Comparison of ENCODE assay signal across 8 cellular contexts in genomic region chr14:24187538-24187915, GRCh38. TPM values are rescaled to one million over a fixed set of nuclear protein-coding genes. Genes with fewer than 3 reads are reported as not detected.
DNase-seq lines count a peak whose midpoint lies in the region; ATAC-seq, FAIRE-seq and TF ChIP-seq lines count a peak whose summit lies in the region.

No MANE protein-coding gene starts in this region.

- CTCF ChIA-PET in A549 (lab: Yijun Ruan, JAX): interaction anchor here (1.1 to 2.1 kb wide), 5 partner anchors 27 to 79 kb away, joined by 3 to 12 read pairs (median 5); partner anchors contain the start of genes EMC9, IRF9 and MDP1

- ATAC-seq in A549: no peak
- no peak for ATAC-seq in HG03045 (IDR thresholded peaks at IDR 0.05; ENCODE audit: unreplicated experiment)
- ATAC-seq in HG02642 (IDR thresholded peaks at IDR 0.05; ENCODE audit: poor library complexity, unreplicated experiment): no peak
- ATAC-seq in GM19351 (IDR thresholded peaks at IDR 0.05; ENCODE audit: unreplicated experiment): no peak

- DNase-seq in A549 (ENCODE audit: low read depth in 1 of 2, low spot score in 1 of 2) (no peak), HFF-Myc (ENCODE audit: extremely low read depth, low read depth) (no peak), astrocyte of the spinal cord (ENCODE audit: low read depth, low spot score) (no peak), AML-193 (lab: John Stamatoyannopoulos, UW) (no peak)

- H3K27ac ChIP-seq in A549 (peak overlapping the region in 1 of 2 experiments; percentile 98; a peak in 4 of 6 replicates), mesodermal cell (ENCODE audit: low read depth, low read length, severe bottlenecking) (no peak overlapping the region)

- no peak for TF ChIP-seq EP300 in A549 (IDR thresholded peaks at IDR 0.05)

- TF ChIP-seq CTCF in A549 (IDR thresholded peaks at IDR 0.05) (no peak), HFF-Myc (IDR thresholded peaks at IDR 0.05; ENCODE audit: low read depth, low read length, missing control alignments) (no peak), astrocyte of the spinal cord (IDR thresholded peaks at IDR 0.05; ENCODE audit: low read depth, low read length) (no peak)

- H3K4me2 ChIP-seq in A549: peak overlapping the region; percentile 88

- 53% methylated on average over 2 of the region's 2 CpGs for WGBS in A549 (ENCODE audit: missing lambda C conversion rate)
- WGBS in mesodermal cell (ENCODE audit: insufficient coverage in 2 of 2), 2 experiments: 83% methylated on average over 1 of the region's 2 CpGs; no CpG with 5 or more reads in 1 of the 2 experiments

- H3K9me3 ChIP-seq in A549: no peaks in the 10 kb centered on the region
- no peaks in the 10 kb centered on the region for H3K9me3 ChIP-seq in mesodermal cell (ENCODE audit: control insufficient read depth, low read length)

- H3K36me3 ChIP-seq in mesodermal cell (ENCODE audit: control insufficient read depth, insufficient read depth, low read length): peaks cover 69% of the 10 kb centered on the region

- in situ Hi-C loops in astrocyte of the spinal cord (cut with HindIII; ENCODE audit: low sequenced_read_pairs): no loop called here

- no peak for TF ChIP-seq POLR2A in A549 (IDR thresholded peaks at IDR 0.05; ENCODE audit: low read length)

- POLR2A ChIA-PET in A549 (lab: Yijun Ruan, JAX): no interaction called here

- H3K4me3 ChIP-seq in A549 (peak overlapping the region; percentile 97), HFF-Myc (replicated peaks; ENCODE audit: low read depth, low read length) (peak overlapping the region; percentile 89), astrocyte of the spinal cord (ENCODE audit: low read depth, low read length) (peak overlapping the region; percentile 87), mesodermal cell (ENCODE audit: extremely low read depth, insufficient read depth, low read length, poor library complexity, severe bottlenecking) (peak overlapping the region; percentile 67)

- TF ChIP-seq RAD21 in A549 (conservative IDR thresholded peaks at IDR 0.05 in 1 of 2, IDR thresholded peaks at IDR 0.05 in 1 of 2): no peak

- no peak for FAIRE-seq in A549 (lab: Jason Lieb, UNC)

- H3K4me1 ChIP-seq in A549 (peaks cover 16% of the 10 kb centered on the region), mesodermal cell (ENCODE audit: control insufficient read depth, insufficient read depth, low read length, poor library complexity, severe bottlenecking) (peaks cover 8% of the 10 kb centered on the region)

TF ChIP-seq in A549, 52 proteins besides CTCF, POLR2A, EP300 and RAD21:
- TF ChIP-seq JUNB (IDR thresholded peaks at IDR 0.05) (no peak), TFCP2L1 (CRISPR knock-in tag; IDR thresholded peaks at IDR 0.05) (no peak), ZSCAN20 (CRISPR knock-in tag; IDR thresholded peaks at IDR 0.05) (no peak), RARB (CRISPR knock-in tag; IDR thresholded peaks at IDR 0.05) (no peak), PBX3 (IDR thresholded peaks at IDR 0.05) (no peak), ATOH8 (CRISPR knock-in tag; IDR thresholded peaks at IDR 0.05; ENCODE audit: low read depth) (no peak), NPAS2 (CRISPR knock-in tag; IDR thresholded peaks at IDR 0.05; ENCODE audit: borderline replicate concordance) (no peak), JUN (IDR thresholded peaks at IDR 0.05) (no peak), HOXB13 (CRISPR knock-in tag; IDR thresholded peaks at IDR 0.05; ENCODE audit: low read depth) (no peak), ZC3H11A (IDR thresholded peaks at IDR 0.05) (no peak), RFX5 (IDR thresholded peaks at IDR 0.05) (no peak), FOXS1 (CRISPR knock-in tag; IDR thresholded peaks at IDR 0.05) (no peak), KDM5A (IDR thresholded peaks at IDR 0.05) (no peak), MAFK (IDR thresholded peaks at IDR 0.05; ENCODE audit: partially characterized antibody) (no peak), HOXB5 (CRISPR knock-in tag; IDR thresholded peaks at IDR 0.05) (no peak)
TF ChIP-seq in A549: peak in this region for 0.

RNA-seq across cellular contexts. Expression of gene IPO4, which starts 1.1 kb away (rescaled TPM):
- 37.1 and 45.3 TPM in 2 replicates for polyA plus RNA-seq in A549 (2011; rRNA removed)
- polyA plus RNA-seq in A549 (2012; cell fraction: cytosol; rRNA removed): 101 TPM in 2 replicates
- polyA plus RNA-seq in A549 (2012; cell fraction: nucleus; rRNA removed): 234 and 295 TPM in 2 replicates
- 86.1 to 95.8 TPM (median 91.7 TPM) in 3 replicates for polyA plus RNA-seq in A549 (2017; fragmentation: RNase III; extraction: RNeasy Plus Mini Kit Qiagen cat#74134 plus additional on column Dnase treatment)
- polyA minus RNA-seq in A549 (2011; rRNA and poly(A)+ RNA removed): 80.7 and 109 TPM in 2 replicates
- polyA plus RNA-seq in mesodermal cell (2013, experiment 1 of 2): 29.0 TPM
- polyA plus RNA-seq in mesodermal cell (2013, experiment 2 of 2): 19.5 TPM

RNA-seq across cellular contexts. Expression of gene TM9SF1, which starts 7.7 kb away (rescaled TPM):
- 48.0 and 74.9 TPM in 2 replicates for polyA plus RNA-seq in A549 (2011; rRNA removed)
- polyA plus RNA-seq in A549 (2012; cell fraction: cytosol; rRNA removed): 33.7 and 41.7 TPM in 2 replicates
- 50.3 and 61.9 TPM in 2 replicates for polyA plus RNA-seq in A549 (2012; cell fraction: nucleus; rRNA removed)
- polyA plus RNA-seq in A549 (2017; fragmentation: RNase III; extraction: RNeasy Plus Mini Kit Qiagen cat#74134 plus additional on column Dnase treatment): 51.5 to 62.2 TPM (median 60.1 TPM) in 3 replicates
- polyA minus RNA-seq in A549 (2011; rRNA and poly(A)+ RNA removed): 64.6 and 70.8 TPM in 2 replicates
- 42.1 TPM for polyA plus RNA-seq in mesodermal cell (2013, experiment 1 of 2)
- polyA plus RNA-seq in mesodermal cell (2013, experiment 2 of 2): 37.1 TPM

RNA-seq across cellular contexts. Expression of gene REC8, which starts 15.6 kb away (rescaled TPM):
- polyA plus RNA-seq in A549 (2011; rRNA removed) (1.9 and 2.8 TPM in 2 replicates), A549 (2017; fragmentation: RNase III; extraction: RNeasy Plus Mini Kit Qiagen cat#74134 plus additional on column Dnase treatment) (4.2 to 5.1 TPM (median 4.4 TPM) in 3 replicates)
- polyA plus RNA-seq in A549 (2012; cell fraction: cytosol; rRNA removed): 2.0 and 2.2 TPM in 2 replicates
- polyA plus RNA-seq in A549 (2012; cell fraction: nucleus; rRNA removed): 28.7 and 31.6 TPM in 2 replicates
- 3.0 and 4.9 TPM in 2 replicates for polyA minus RNA-seq in A549 (2011; rRNA and poly(A)+ RNA removed)
- polyA plus RNA-seq in mesodermal cell (2013, experiment 1 of 2): 31.6 TPM
- 22.7 TPM for polyA plus RNA-seq in mesodermal cell (2013, experiment 2 of 2)

RNA-seq across cellular contexts. Expression of gene TSSK4, which starts 18.0 kb away (rescaled TPM):
- polyA plus RNA-seq in A549 (2011; rRNA removed): 0.09 TPM in 1 of 2 replicates, not detected in the other
- polyA plus RNA-seq in A549 (2012; cell fraction: cytosol; rRNA removed): not detected in 2 replicates
- polyA plus RNA-seq in A549 (2012; cell fraction: nucleus; rRNA removed): not detected in 2 replicates
- polyA plus RNA-seq in A549 (2017; fragmentation: RNase III; extraction: RNeasy Plus Mini Kit Qiagen cat#74134 plus additional on column Dnase treatment): 0.13 TPM in 1 of 3 replicates, not detected in the others
- 0.21 and 0.29 TPM in 2 replicates for polyA minus RNA-seq in A549 (2011; rRNA and poly(A)+ RNA removed)
- not detected for polyA plus RNA-seq in mesodermal cell (2013, experiment 1 of 2)
- polyA plus RNA-seq in mesodermal cell (2013, experiment 2 of 2): not detected

RNA-seq across cellular contexts. Expression of gene CHMP4A, which starts 25.8 kb away (rescaled TPM):
- 74.9 and 102 TPM in 2 replicates for polyA plus RNA-seq in A549 (2011; rRNA removed)
- 67.2 and 98.1 TPM in 2 replicates for polyA plus RNA-seq in A549 (2012; cell fraction: cytosol; rRNA removed)
- 13.2 and 24.6 TPM in 2 replicates for polyA plus RNA-seq in A549 (2012; cell fraction: nucleus; rRNA removed)
- polyA plus RNA-seq in A549 (2017; fragmentation: RNase III; extraction: RNeasy Plus Mini Kit Qiagen cat#74134 plus additional on column Dnase treatment): 112 to 124 TPM (median 117 TPM) in 3 replicates
- polyA minus RNA-seq in A549 (2011; rRNA and poly(A)+ RNA removed): 16.7 and 37.6 TPM in 2 replicates
- polyA plus RNA-seq in mesodermal cell (2013, experiment 1 of 2): 33.8 TPM
- polyA plus RNA-seq in mesodermal cell (2013, experiment 2 of 2): 34.7 TPM
